In the genomic region with DNA sequence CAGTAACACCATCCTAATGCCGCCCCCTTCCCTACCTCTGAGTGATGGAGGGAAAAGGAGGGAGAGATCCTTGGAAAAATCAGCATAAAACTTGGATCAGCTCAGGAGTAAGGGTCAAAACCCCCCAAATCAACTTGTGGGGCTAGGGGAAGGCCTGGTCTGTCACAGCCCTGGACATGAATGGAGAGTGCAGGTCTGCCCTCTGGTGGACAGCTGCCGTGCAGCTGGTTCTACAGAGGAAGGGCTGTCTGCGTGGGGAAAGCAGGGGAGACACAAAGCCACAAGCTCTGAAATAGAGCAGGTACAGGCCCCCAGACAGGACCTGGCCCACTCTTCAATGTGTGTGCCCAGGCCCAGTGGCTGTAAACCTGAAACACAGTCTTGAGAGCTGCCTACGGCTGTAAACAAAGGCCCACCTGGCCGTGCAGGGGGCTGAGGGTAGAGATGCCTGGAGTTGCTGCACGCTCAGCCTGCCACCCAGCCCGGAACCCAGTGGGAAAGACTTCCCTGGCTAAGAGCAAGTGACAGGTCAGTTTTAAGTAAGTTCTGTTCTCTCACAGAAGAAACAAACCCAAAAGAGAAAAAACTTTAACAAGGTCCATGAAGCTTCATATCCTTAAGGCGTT, we compare ENCODE assay signal across 8 cellular contexts. TPM values are rescaled to one million over a fixed set of nuclear protein-coding genes. Genes with fewer than 3 reads are reported as not detected.
A peak's percentile ranks its signal among the peaks of the same experiment; 100 is the strongest.
DNase-seq lines count a peak whose midpoint lies in the region; ATAC-seq lines count a peak whose summit lies in the region.

No MANE protein-coding gene starts in this region.

- H3K23ac ChIP-seq in mesendoderm (ENCODE audit: low read length) = no peak overlapping the region

- H3K79me2 ChIP-seq in mesendoderm (ENCODE audit: control insufficient read depth, insufficient read depth, low read length) = no peaks in the 10 kb centered on the region

- no peak overlapping the region for H3K4me3 ChIP-seq in mesendoderm (ENCODE audit: low read length)

- H3K36me3 Mint-ChIP-seq in stimulated activated effector memory CD8-positive, alpha-beta T cell treated with anti-CD3 and anti-CD28 coated beads, Interleukin-12 subunit alpha, Interleukin-12 subunit beta, amount 100 ng/mL, for 72 hours = peaks cover 84% of the 10 kb centered on the region

- DNase-seq in NCI-H1105 treated with DMSO at 0.1 percent for 48 hours (lab: John Stamatoyannopoulos, UW) = peak; percentile 6
- DNase-seq in NCI-H1105 (lab: John Stamatoyannopoulos, UW) = no peak
- DNase-seq in NAMALWA (ENCODE audit: low spot score) = peak; percentile 78
- DNase-seq in activated CD4-positive, alpha-beta T cell treated with anti-CD3 and anti-CD28 coated beads for 48 hours = peak; percentile 73
- peak; percentile 78 for DNase-seq in dermis blood vessel endothelial cell
- peak; percentile 65 for DNase-seq in mesendoderm
- DNase-seq in stimulated activated effector memory CD8-positive, alpha-beta T cell treated with anti-CD3 and anti-CD28 coated beads, Interleukin-12 subunit alpha, Interleukin-12 subunit beta, amount 100 ng/mL, for 72 hours (ENCODE audit: low spot score in 2 of 2) = peak; percentile 48 to 80

- H3K4me3 Mint-ChIP-seq in stimulated activated effector memory CD8-positive, alpha-beta T cell treated with anti-CD3 and anti-CD28 coated beads, Interleukin-12 subunit alpha, Interleukin-12 subunit beta, amount 100 ng/mL, for 72 hours = no peak overlapping the region

- no peak overlapping the region for H2BK5ac ChIP-seq in mesendoderm (ENCODE audit: low read length)

- no peaks in the 10 kb centered on the region for H3K79me1 ChIP-seq in mesendoderm (ENCODE audit: low read length)

- H3K9me3 Mint-ChIP-seq in stimulated activated effector memory CD8-positive, alpha-beta T cell treated with anti-CD3 and anti-CD28 coated beads, Interleukin-12 subunit alpha, Interleukin-12 subunit beta, amount 100 ng/mL, for 72 hours = no peaks in the 10 kb centered on the region

- no peak overlapping the region for H4K5ac ChIP-seq in mesendoderm (ENCODE audit: low read length)

- no peak overlapping the region for H3K4me2 ChIP-seq in mesendoderm (ENCODE audit: low read length)

- no peak overlapping the region for H2BK15ac ChIP-seq in mesendoderm (replicated peaks; ENCODE audit: low read depth)

- ATAC-seq in stimulated activated effector memory CD8-positive, alpha-beta T cell treated with anti-CD3 and anti-CD28 coated beads, Interleukin-12 subunit alpha, Interleukin-12 subunit beta, amount 100 ng/mL, for 72 hours = peak; percentile 68
- ATAC-seq in HG03565 (IDR thresholded peaks at IDR 0.05; ENCODE audit: unreplicated experiment) = no peak

- no peak overlapping the region for H3K27ac ChIP-seq in mesendoderm (ENCODE audit: low read depth, low read length)

- H3K56ac ChIP-seq in mesendoderm (ENCODE audit: low read length) = no peak overlapping the region

- no peaks in the 10 kb centered on the region for H3K4me1 Mint-ChIP-seq in stimulated activated effector memory CD8-positive, alpha-beta T cell treated with anti-CD3 and anti-CD28 coated beads, Interleukin-12 subunit alpha, Interleukin-12 subunit beta, amount 100 ng/mL, for 72 hours

- H2BK120ac ChIP-seq in mesendoderm (ENCODE audit: low read depth, low read length) = no peak overlapping the region

- no peak overlapping the region for H2AK5ac ChIP-seq in mesendoderm (ENCODE audit: low read length)

- H3K4ac ChIP-seq in mesendoderm (ENCODE audit: low read depth, low read length) = no peak overlapping the region

- peaks cover 9% of the 10 kb centered on the region for H3K36me3 ChIP-seq in mesendoderm (ENCODE audit: control insufficient read depth, insufficient read depth, low read length)

- peak overlapping the region; percentile 57 for H3K27ac Mint-ChIP-seq in stimulated activated effector memory CD8-positive, alpha-beta T cell treated with anti-CD3 and anti-CD28 coated beads, Interleukin-12 subunit alpha, Interleukin-12 subunit beta, amount 100 ng/mL, for 72 hours

- no peak overlapping the region for H4K8ac ChIP-seq in mesendoderm (ENCODE audit: low read depth, low read length)

- H3K18ac ChIP-seq in mesendoderm (ENCODE audit: low read length) = no peak overlapping the region

- WGBS in mesendoderm (ENCODE audit: extremely low coverage, insufficient coverage, low lambda C conversion rate) = no CpG with 5 or more reads among the region's 8 CpGs

- H3K4me1 ChIP-seq in mesendoderm (ENCODE audit: control insufficient read depth, low read depth, low read length) = no peaks in the 10 kb centered on the region

- H3K27me3 ChIP-seq in mesendoderm (ENCODE audit: insufficient read depth, low read length, poor library complexity) = no peaks in the 10 kb centered on the region

- no peak overlapping the region for H3K9ac ChIP-seq in mesendoderm (ENCODE audit: low read length)

RNA-seq across cellular contexts. Expression of gene CLK3, which starts 16.4 kb away (rescaled TPM):
- total RNA-seq in dermis blood vessel endothelial cell = 68.3 and 81.5 TPM in 2 replicates
- polyA plus RNA-seq in mesendoderm (2013, experiment 1 of 2) = 35.9 TPM
- 38.3 TPM for polyA plus RNA-seq in mesendoderm (2013, experiment 2 of 2)
